In genomic region chr16:30137897-30138296, GRCh38 we compare ENCODE assay signal across 2 cellular contexts.
TF ChIP-seq lines count a peak whose summit lies in the region.

No MANE protein-coding gene starts in this region.

TF ChIP-seq in HEK293, 187 proteins besides CTCF, POLR2A, EP300 and RAD21 (continued from another document):
- TF ChIP-seq ZNF391 (tag by site-specific recombination; IDR thresholded peaks at IDR 0.05; ENCODE audit: borderline replicate concordance, low read depth) = no peak
- TF ChIP-seq PRDM6 (tag by site-specific recombination; IDR thresholded peaks at IDR 0.05) = no peak
- TF ChIP-seq OSR2 (tag by site-specific recombination; IDR thresholded peaks at IDR 0.05) = no peak
- TF ChIP-seq ZNF341 (tag by site-specific recombination; IDR thresholded peaks at IDR 0.05; ENCODE audit: low read depth) = peak; percentile 24; the same call in 1 of the 2 replicates
- no peak for TF ChIP-seq BCL6B (tag by site-specific recombination; IDR thresholded peaks at IDR 0.05)
- no peak for TF ChIP-seq ZBTB17 (tag by site-specific recombination; IDR thresholded peaks at IDR 0.05)
TF ChIP-seq in HEK293: peak in this region for 1.

TF ChIP-seq in WTC11, 78 proteins besides CTCF, POLR2A, EP300 and RAD21 (continued from another document):
- TF ChIP-seq, protein P1, sequence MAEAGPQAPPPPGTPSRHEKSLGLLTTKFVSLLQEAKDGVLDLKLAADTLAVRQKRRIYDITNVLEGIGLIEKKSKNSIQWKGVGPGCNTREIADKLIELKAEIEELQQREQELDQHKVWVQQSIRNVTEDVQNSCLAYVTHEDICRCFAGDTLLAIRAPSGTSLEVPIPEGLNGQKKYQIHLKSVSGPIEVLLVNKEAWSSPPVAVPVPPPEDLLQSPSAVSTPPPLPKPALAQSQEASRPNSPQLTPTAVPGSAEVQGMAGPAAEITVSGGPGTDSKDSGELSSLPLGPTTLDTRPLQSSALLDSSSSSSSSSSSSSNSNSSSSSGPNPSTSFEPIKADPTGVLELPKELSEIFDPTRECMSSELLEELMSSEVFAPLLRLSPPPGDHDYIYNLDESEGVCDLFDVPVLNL (CRISPR knock-in tag; IDR thresholded peaks at IDR 0.05; ENCODE audit: borderline replicate concordance, low read depth) = no peak
- TF ChIP-seq GTF2I (CRISPR knock-in tag; conservative IDR thresholded peaks at IDR 0.05) = no peak
- TF ChIP-seq FOXJ3 (CRISPR knock-in tag; IDR thresholded peaks at IDR 0.05; ENCODE audit: borderline replicate concordance) = no peak
- TF ChIP-seq NFATC4 (CRISPR knock-in tag; IDR thresholded peaks at IDR 0.05) = no peak
- no peak for TF ChIP-seq NR2C2 (CRISPR knock-in tag; IDR thresholded peaks at IDR 0.05)
